In genomic region chr12:116336542-116337065, GRCh38 we compare ENCODE assay signal across 9 cellular contexts. TPM values are rescaled to one million over a fixed set of nuclear protein-coding genes. Genes with fewer than 3 reads are reported as not detected.
A peak's percentile ranks its signal among the peaks of the same experiment; 100 is the strongest.
DNase-seq lines count a peak whose midpoint lies in the region; ATAC-seq, FAIRE-seq and TF ChIP-seq lines count a peak whose summit lies in the region.
"Had no signal": no experiment of that assay in that cellular context is flagged by ENCODE, and none has a peak within 500 bp of the region (broad histone marks: within the 10 kb centered on the region; RNA-seq: fewer than 3 reads in every experiment).

No MANE protein-coding gene starts in this region.

- no peak overlapping the region for H3K4me3 ChIP-seq in fibroblast of the aortic adventitia (ENCODE audit: low read depth, low read length)

- H3K4me3 Mint-ChIP-seq in CD4-positive, alpha-beta T cell, result no peak overlapping the region
- no peak overlapping the region for H3K4me3 Mint-ChIP-seq in activated CD4-positive, alpha-beta T cell treated with anti-CD3 and anti-CD28 coated beads, Interleukin-2, amount 10 ng/mL, durations not matched to agents 24 days and 14 days
- H3K4me3 Mint-ChIP-seq: activated naive CD8-positive, alpha-beta T cell had no signal

- no peak overlapping the region for H3K27ac Mint-ChIP-seq in CD4-positive, alpha-beta T cell
- no peak overlapping the region for H3K27ac Mint-ChIP-seq in activated CD4-positive, alpha-beta T cell treated with anti-CD3 and anti-CD28 coated beads, Interleukin-2, amount 10 ng/mL, durations not matched to agents 24 days and 14 days
- H3K27ac Mint-ChIP-seq: activated naive CD8-positive, alpha-beta T cell had no signal

- intact Hi-C loops in CD4-positive, alpha-beta T cell (cut with DNase I, micrococcal nuclease), result no loop called here
- intact Hi-C loops in activated CD4-positive, alpha-beta T cell treated with anti-CD3 and anti-CD28 coated beads, Interleukin-2, amount 10 ng/mL, durations not matched to agents 24 days and 14 days (cut with micrococcal nuclease), result no loop called here

- no peaks in the 10 kb centered on the region for H3K27me3 ChIP-seq in CD4-positive, alpha-beta T cell (ENCODE audit: control insufficient read depth, insufficient read depth, low read length)

- POLR2A ChIA-PET in CD4-positive, alpha-beta T cell (lab: Charles Lee), result interaction anchor here (1.5 kb wide), 1 partner anchor 12 kb away, joined by 3 read pairs; no protein-coding TSS in a partner anchor

- H3K27me3 Mint-ChIP-seq in CD4-positive, alpha-beta T cell, result no peaks in the 10 kb centered on the region
- H3K27me3 Mint-ChIP-seq in activated CD4-positive, alpha-beta T cell treated with anti-CD3 and anti-CD28 coated beads, Interleukin-2, amount 10 ng/mL, durations not matched to agents 24 days and 14 days, result no peaks in the 10 kb centered on the region
- H3K27me3 Mint-ChIP-seq: activated naive CD8-positive, alpha-beta T cell had no signal

- TF ChIP-seq POLR2A in GM12891 (IDR thresholded peaks at IDR 0.05; ENCODE audit: low read depth, low read length), result no peak

- DNase-seq in GM12891 (ENCODE audit: insufficient read length, low spot score) (peak; percentile 39), HK-2 (ENCODE audit: unreplicated experiment) (peak; percentile 55), fibroblast of the aortic adventitia (ENCODE audit: low read depth) (peak; percentile 27), cerebellar nuclear complex (lab: John Stamatoyannopoulos, UW) (no peak)
- no peak for DNase-seq in CD4-positive, alpha-beta T cell
- DNase-seq in activated CD4-positive, alpha-beta T cell treated with anti-CD3 and anti-CD28 coated beads, Interleukin-2, amount 10 ng/mL, durations not matched to agents 24 days and 14 days, result no peak
- DNase-seq in activated effector memory CD4-positive, alpha-beta T cell treated with Interleukin-2 at 50 U/mL for 16 hours, result no peak

- H3K9me3 ChIP-seq in CD4-positive, alpha-beta T cell (ENCODE audit: control insufficient read depth, low read length), result no peaks in the 10 kb centered on the region

- CTCF ChIA-PET in CD4-positive, alpha-beta T cell (lab: Charles Lee), result no interaction called here

- no peak for TF ChIP-seq CTCF in fibroblast of the aortic adventitia (IDR thresholded peaks at IDR 0.05; ENCODE audit: insufficient read depth, low read length)
- TF ChIP-seq CTCF in CD4-positive, alpha-beta T cell (IDR thresholded peaks at IDR 0.05), result no peak

- H3K27ac ChIP-seq in CD4-positive, alpha-beta T cell (ENCODE audit: low read depth, low read length), result no peak overlapping the region

- no peaks in the 10 kb centered on the region for H3K36me3 Mint-ChIP-seq in CD4-positive, alpha-beta T cell (ENCODE audit: low read depth)
- no peaks in the 10 kb centered on the region for H3K36me3 Mint-ChIP-seq in activated CD4-positive, alpha-beta T cell treated with anti-CD3 and anti-CD28 coated beads, Interleukin-2, amount 10 ng/mL, durations not matched to agents 24 days and 14 days (ENCODE audit: low read depth)
- H3K36me3 Mint-ChIP-seq: activated naive CD8-positive, alpha-beta T cell had no signal

- ATAC-seq in GM21447 (IDR thresholded peaks at IDR 0.05; ENCODE audit: unreplicated experiment), result peak; percentile 85
- no peak for ATAC-seq in CD4-positive, alpha-beta T cell (ENCODE audit: poor library complexity)

- H3K4me1 Mint-ChIP-seq in CD4-positive, alpha-beta T cell (ENCODE audit: low read depth), result no peaks in the 10 kb centered on the region
- no peaks in the 10 kb centered on the region for H3K4me1 Mint-ChIP-seq in activated CD4-positive, alpha-beta T cell treated with anti-CD3 and anti-CD28 coated beads, Interleukin-2, amount 10 ng/mL, durations not matched to agents 24 days and 14 days

- H3K9me3 Mint-ChIP-seq in CD4-positive, alpha-beta T cell, result no peaks in the 10 kb centered on the region
- no peaks in the 10 kb centered on the region for H3K9me3 Mint-ChIP-seq in activated CD4-positive, alpha-beta T cell treated with anti-CD3 and anti-CD28 coated beads, Interleukin-2, amount 10 ng/mL, durations not matched to agents 24 days and 14 days

- peak; percentile 76 for FAIRE-seq in GM12891 (lab: Jason Lieb, UNC)

TF ChIP-seq in GM12891, 5 proteins besides CTCF, POLR2A, EP300 and RAD21:
- TF ChIP-seq SPI1 (IDR thresholded peaks at IDR 0.05; ENCODE audit: low read depth, low read length) (peak; percentile 51), TAF1 (IDR thresholded peaks at IDR 0.05; ENCODE audit: low read depth, low read length) (no peak), POU2F2 (IDR thresholded peaks at IDR 0.05; ENCODE audit: low read depth, low read length) (0 out of 2 replicates have a peak, but pooled peaks have one; percentile 26), POLR2AphosphoS5 (IDR thresholded peaks at IDR 0.05; ENCODE audit: low read depth, low read length) (no peak), PAX5 (IDR thresholded peaks at IDR 0.05; ENCODE audit: insufficient read depth, low read length, severe bottlenecking) (no peak)

RNA-seq across cellular contexts. Expression of gene MED13L, which starts 59.1 kb away (rescaled TPM):
- polyA plus RNA-seq in GM12891 (2012; ENCODE audit: low read depth, missing spikeins), result 12.5 TPM
- 120 and 180 TPM in 2 replicates for total RNA-seq in fibroblast of the aortic adventitia (ENCODE audit: low replicate concordance)
- 100 to 1,000 TPM; 203 to 208 TPM for total RNA-seq in CD4-positive, alpha-beta T cell
- 55.1 and 62.9 TPM in 2 replicates for total RNA-seq in activated CD4-positive, alpha-beta T cell treated with anti-CD3 and anti-CD28 coated beads, Interleukin-2, amount 10 ng/mL, durations not matched to agents 24 days and 14 days

Comparison
In these comparisons a context has a peak if more than half of its experiments do, and no peak if none do; other contexts are left out.
1. DNase-seq: peak in GM12891 (single experiment), HK-2 (single experiment) and fibroblast of the aortic adventitia (single experiment); none in CD4-positive, alpha-beta T cell (0 of 10), activated CD4-positive, alpha-beta T cell treated with anti-CD3 and anti-CD28 coated beads, Interleukin-2, amount 10 ng/mL, durations not matched to agents 24 days and 14 days (single experiment), activated effector memory CD4-positive, alpha-beta T cell treated with Interleukin-2 at 50 U/mL for 16 hours (single experiment) and cerebellar nuclear complex (0 of 2).